8 cellular contexts compared by ENCODE assay signal in the genomic region with DNA sequence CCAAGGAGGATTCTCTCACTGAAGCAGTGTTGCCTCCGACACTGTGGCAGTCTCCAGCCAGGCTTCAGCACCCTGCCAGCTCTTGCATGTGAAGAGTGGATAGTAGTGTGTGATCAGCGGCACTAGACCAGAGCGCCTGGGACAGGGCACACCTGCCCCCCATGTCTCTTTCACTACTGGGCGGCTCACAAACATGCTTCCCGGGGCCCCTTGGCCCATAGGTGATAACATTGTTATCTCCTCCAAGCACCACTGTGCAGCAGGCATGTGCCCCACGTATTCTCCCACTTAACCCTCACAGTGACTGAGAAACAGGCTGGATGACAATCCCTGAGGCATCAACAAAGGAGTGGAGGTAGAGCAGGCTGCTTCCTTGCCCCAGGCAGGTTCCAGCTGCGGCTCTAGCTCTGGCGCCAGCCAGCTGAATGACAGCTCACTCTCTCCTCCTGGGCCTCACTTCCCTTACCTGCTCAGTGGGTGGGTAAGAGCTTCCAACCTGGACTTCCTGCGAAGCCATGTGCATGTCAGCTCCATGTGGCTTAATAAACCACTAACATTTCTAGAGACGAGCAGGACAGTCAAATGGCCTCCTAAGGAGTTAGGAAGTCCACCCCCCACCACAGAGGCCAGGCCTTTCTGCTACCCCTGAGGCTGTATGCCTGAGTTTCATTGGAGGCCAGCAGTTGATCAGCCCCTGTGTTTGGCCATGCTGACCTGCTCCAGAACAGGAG. TPM values are rescaled to one million over a fixed set of nuclear protein-coding genes. Genes with fewer than 3 reads are reported as not detected.
DNase-seq lines count a peak whose midpoint lies in the region; ATAC-seq and TF ChIP-seq lines count a peak whose summit lies in the region.

No MANE protein-coding gene starts in this region.

- no peak overlapping the region for H3K4me2 ChIP-seq in neural progenitor cell

- DNase-seq in ELR (ENCODE audit: low read depth), result peak; percentile 13
- DNase-seq in NCI-H526 treated with DMSO at 0.1 percent for 48 hours (lab: John Stamatoyannopoulos, UW), result peak; percentile 10
- DNase-seq in colonic mucosa, result no peak
- peak; percentile 4 for DNase-seq in neural progenitor cell (ENCODE audit: low spot score)
- no peak for DNase-seq in H4 (ENCODE audit: low spot score)
- DNase-seq in NCI-H128 (lab: John Stamatoyannopoulos, UW; ENCODE audit: unreplicated experiment), result no peak

- H3K36me3 ChIP-seq in colonic mucosa (no peaks in the 10 kb centered on the region), neural progenitor cell (no peaks in the 10 kb centered on the region)

- no peak overlapping the region for H3K27ac Mint-ChIP-seq in neural progenitor cell

- H3K4me1 Mint-ChIP-seq in neural progenitor cell, result peaks cover 35% of the 10 kb centered on the region

- no peaks in the 10 kb centered on the region for H3K36me3 Mint-ChIP-seq in neural progenitor cell

- intact Hi-C loops in colonic mucosa (cut with DNase I), result loop anchor here (10.0 kb wide), 1 partner anchor 150 kb away; no protein-coding TSS in a partner anchor

- no peaks in the 10 kb centered on the region for H3K27me3 ChIP-seq in colonic mucosa
- no peaks in the 10 kb centered on the region for H3K27me3 ChIP-seq in neural progenitor cell

- H3K9ac ChIP-seq in colonic mucosa (ENCODE audit: low read depth in 2 of 2, low read length in 2 of 2), result peak overlapping the region; percentile 64 to 73
- no peak overlapping the region for H3K9ac ChIP-seq in neural progenitor cell

- H3K27me3 Mint-ChIP-seq in neural progenitor cell (ENCODE audit: insufficient read depth, low read depth), result no peaks in the 10 kb centered on the region

- peaks cover 26% of the 10 kb centered on the region for H3K79me2 ChIP-seq in neural progenitor cell (ENCODE audit: low read depth)

- H3K4me1 ChIP-seq in colonic mucosa (peaks cover 55% of the 10 kb centered on the region), neural progenitor cell (peaks cover 51% of the 10 kb centered on the region)

- H2AFZ ChIP-seq in neural progenitor cell (replicated peaks), result no peak overlapping the region

- H3K27ac ChIP-seq in colonic mucosa, result peak overlapping the region; percentile 94
- H3K27ac ChIP-seq in neural progenitor cell, result no peak overlapping the region

- H3K4me3 ChIP-seq in colonic mucosa (no peak overlapping the region), neural progenitor cell (no peak overlapping the region)

- H3K9me3 Mint-ChIP-seq in neural progenitor cell, result peaks cover under 1% of the 10 kb centered on the region

- TF ChIP-seq CTCF in colonic mucosa (IDR thresholded peaks at IDR 0.05) (no peak), neural progenitor cell (IDR thresholded peaks at IDR 0.05) (no peak)

- no peaks in the 10 kb centered on the region for H3K9me3 ChIP-seq in colonic mucosa
- peaks cover 3% of the 10 kb centered on the region for H3K9me3 ChIP-seq in neural progenitor cell (ENCODE audit: low read depth)

- ATAC-seq in GM18907 (IDR thresholded peaks at IDR 0.05; ENCODE audit: unreplicated experiment), result no peak
- ATAC-seq in HG02852 (IDR thresholded peaks at IDR 0.05; ENCODE audit: unreplicated experiment), result no peak

- H4K20me1 ChIP-seq in neural progenitor cell (ENCODE audit: low read depth), result peaks cover 49% of the 10 kb centered on the region

- H3F3A ChIP-seq in neural progenitor cell (ENCODE audit: low read depth), result peaks cover 5% of the 10 kb centered on the region

- no peak overlapping the region for H3K4me3 Mint-ChIP-seq in neural progenitor cell

RNA-seq across cellular contexts. Expression of a gene that starts 37.8 kb away (rescaled TPM):
- 10 to 100 TPM; 68.9 to 92.3 TPM for total RNA-seq in colonic mucosa
- total RNA-seq in neural progenitor cell (ENCODE audit: low replicate concordance), result 11.9 and 25.1 TPM in 2 replicates
- 12.0 and 20.8 TPM in 2 replicates for total RNA-seq in H4 (2014; rRNA removed; shearing (Covaris generic))

Comparison
In these comparisons a context has a peak if more than half of its experiments do, and no peak if none do; other contexts are left out.
1. DNase-seq: peak in ELR (single experiment), NCI-H526 treated with DMSO at 0.1 percent for 48 hours (single experiment) and neural progenitor cell (single experiment); none in colonic mucosa (single experiment), H4 (single experiment) and NCI-H128 (single experiment).